3 cellular contexts compared by ENCODE assay signal in the genomic region with DNA sequence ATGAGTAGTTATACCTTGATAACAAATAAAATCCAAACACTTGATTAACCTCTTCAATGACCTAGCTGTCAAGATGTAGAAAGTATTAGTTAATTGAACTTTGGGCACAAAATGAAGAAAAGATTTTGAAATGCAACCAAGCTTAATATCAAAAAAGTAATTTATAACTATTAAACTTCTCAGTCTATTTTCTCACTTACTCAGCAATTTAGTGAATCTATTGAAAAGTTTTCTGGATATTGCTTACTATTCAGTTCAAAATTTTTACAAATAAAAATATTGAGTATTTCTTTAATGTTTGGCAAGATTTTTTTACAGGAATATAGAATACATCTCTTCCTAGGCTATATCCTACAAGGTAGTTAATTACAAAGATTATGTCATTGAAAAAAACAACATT.
TF ChIP-seq lines count a peak whose summit lies in the region.

No MANE protein-coding gene starts in this region.

TF ChIP-seq in HepG2, 621 proteins besides CTCF, POLR2A, EP300 and RAD21:
- TF ChIP-seq MAFF (IDR thresholded peaks at IDR 0.05; ENCODE audit: low read depth, low read length) (peak; percentile 46; the same call in 1 of the 2 replicates), MAFK (conservative IDR thresholded peaks at IDR 0.05 in 1 of 2, IDR thresholded peaks at IDR 0.05 in 1 of 2; ENCODE audit: low read length in 2 of 2) (peak; percentile 27 to 79; a peak in 2 of 4 replicates), ZFP36L1 (CRISPR knock-in tag; IDR thresholded peaks at IDR 0.05) (no peak)

TF ChIP-seq in IMR-90, 13 proteins besides CTCF, POLR2A, EP300 and RAD21:
- peak; percentile 68 for TF ChIP-seq MAFK (IDR thresholded peaks at IDR 0.05; ENCODE audit: low read depth, low read length)
- TF ChIP-seq BHLHE40 (IDR thresholded peaks at IDR 0.05; ENCODE audit: low read depth, low read length), result no peak
TF ChIP-seq in IMR-90: peak in this region for 1.

TF ChIP-seq in K562, 482 proteins besides CTCF, POLR2A, EP300 and RAD21:
- TF ChIP-seq, protein P1, sequence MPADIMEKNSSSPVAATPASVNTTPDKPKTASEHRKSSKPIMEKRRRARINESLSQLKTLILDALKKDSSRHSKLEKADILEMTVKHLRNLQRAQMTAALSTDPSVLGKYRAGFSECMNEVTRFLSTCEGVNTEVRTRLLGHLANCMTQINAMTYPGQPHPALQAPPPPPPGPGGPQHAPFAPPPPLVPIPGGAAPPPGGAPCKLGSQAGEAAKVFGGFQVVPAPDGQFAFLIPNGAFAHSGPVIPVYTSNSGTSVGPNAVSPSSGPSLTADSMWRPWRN (IDR thresholded peaks at IDR 0.05; ENCODE audit: low read depth), result no peak
- TF ChIP-seq ZNF316 (IDR thresholded peaks at IDR 0.05) (peak; percentile 62; the same call in 1 of the 2 replicates), DNMT1 (IDR thresholded peaks at IDR 0.05) (no peak), C11orf30 (IDR thresholded peaks at IDR 0.05; ENCODE audit: low read depth) (peak; percentile 30; the same call in 1 of the 2 replicates)
- TF ChIP-seq, protein P2, sequence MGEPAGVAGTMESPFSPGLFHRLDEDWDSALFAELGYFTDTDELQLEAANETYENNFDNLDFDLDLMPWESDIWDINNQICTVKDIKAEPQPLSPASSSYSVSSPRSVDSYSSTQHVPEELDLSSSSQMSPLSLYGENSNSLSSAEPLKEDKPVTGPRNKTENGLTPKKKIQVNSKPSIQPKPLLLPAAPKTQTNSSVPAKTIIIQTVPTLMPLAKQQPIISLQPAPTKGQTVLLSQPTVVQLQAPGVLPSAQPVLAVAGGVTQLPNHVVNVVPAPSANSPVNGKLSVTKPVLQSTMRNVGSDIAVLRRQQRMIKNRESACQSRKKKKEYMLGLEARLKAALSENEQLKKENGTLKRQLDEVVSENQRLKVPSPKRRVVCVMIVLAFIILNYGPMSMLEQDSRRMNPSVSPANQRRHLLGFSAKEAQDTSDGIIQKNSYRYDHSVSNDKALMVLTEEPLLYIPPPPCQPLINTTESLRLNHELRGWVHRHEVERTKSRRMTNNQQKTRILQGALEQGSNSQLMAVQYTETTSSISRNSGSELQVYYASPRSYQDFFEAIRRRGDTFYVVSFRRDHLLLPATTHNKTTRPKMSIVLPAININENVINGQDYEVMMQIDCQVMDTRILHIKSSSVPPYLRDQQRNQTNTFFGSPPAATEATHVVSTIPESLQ (CRISPR knock-in tag; IDR thresholded peaks at IDR 0.05), result no peak
